In the genomic region with DNA sequence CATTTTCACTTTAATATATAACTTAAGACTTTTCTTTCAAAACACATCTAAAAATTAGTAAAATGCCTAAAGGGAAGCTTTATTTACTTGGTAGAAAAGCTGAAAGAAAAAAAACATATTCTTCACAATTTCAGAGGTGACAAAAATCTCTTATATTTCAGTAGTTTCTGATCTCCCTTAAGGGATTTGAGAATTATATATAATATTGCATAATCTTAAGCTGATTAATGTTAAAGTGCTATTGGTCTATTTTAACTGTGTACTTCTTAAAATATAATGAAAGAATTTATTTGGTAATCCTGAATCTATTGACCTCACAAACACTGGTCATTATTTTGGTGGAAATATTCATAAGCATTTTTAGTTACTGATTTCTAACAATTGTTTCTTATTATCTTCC, we compare ENCODE assay signal across 8 cellular contexts. TPM values are rescaled to one million over a fixed set of nuclear protein-coding genes. Genes with fewer than 3 reads are reported as not detected.
DNase-seq lines count a peak whose midpoint lies in the region; ATAC-seq and TF ChIP-seq lines count a peak whose summit lies in the region.

No MANE protein-coding gene starts in this region.

- H3K27ac ChIP-seq in Karpas-422 (ENCODE audit: low read length): peak overlapping the region; percentile 57; the same call in 1 of the 2 replicates

- TF ChIP-seq CTCF in AG09309 (IDR thresholded peaks at IDR 0.05; ENCODE audit: control insufficient read depth, insufficient read depth, low read depth, low read length, missing control alignments) (no peak), choroid plexus epithelial cell (conservative IDR thresholded peaks at IDR 0.05; ENCODE audit: low read depth, low read length) (no peak)

- H3K9ac ChIP-seq in Karpas-422 (ENCODE audit: low read length): peak overlapping the region; percentile 78

- H3K4me3 ChIP-seq in AG09309 (ENCODE audit: control insufficient read depth, low read depth, low read length) (peak overlapping the region; percentile 75), Karpas-422 (ENCODE audit: low read length) (peak overlapping the region; percentile 78), choroid plexus epithelial cell (ENCODE audit: low read depth, low read length) (peak overlapping the region; percentile 76)

- H3K4me3 Mint-ChIP-seq in naive thymus-derived CD8-positive, alpha-beta T cell: peak overlapping the region; percentile 87 to 97 (median 94)

- H3K4me1 Mint-ChIP-seq in naive thymus-derived CD8-positive, alpha-beta T cell: peaks cover 20 to 41% (median 32%) of the 10 kb centered on the region in 4 donors

- no peak for ATAC-seq in naive thymus-derived CD8-positive, alpha-beta T cell

- H3K27me3 ChIP-seq in Karpas-422 (ENCODE audit: low read length): no peaks in the 10 kb centered on the region

- peak overlapping the region; percentile 98 for H2AFZ ChIP-seq in Karpas-422 (ENCODE audit: low read length)

- no peaks in the 10 kb centered on the region for H3K9me3 Mint-ChIP-seq in naive thymus-derived CD8-positive, alpha-beta T cell

- H3K4me2 ChIP-seq in Karpas-422 (ENCODE audit: low read depth, low read length, poor library complexity, severe bottlenecking): peak overlapping the region; percentile 83

- H4K20me1 ChIP-seq in Karpas-422 (ENCODE audit: insufficient read depth, low read depth, low read length): no peaks in the 10 kb centered on the region

- peaks cover 0 to 10% (median 5%) of the 10 kb centered on the region in 3 donors for H3K36me3 Mint-ChIP-seq in naive thymus-derived CD8-positive, alpha-beta T cell

- H3K27ac Mint-ChIP-seq in naive thymus-derived CD8-positive, alpha-beta T cell: peak overlapping the region in 6 of 10 donors; percentile 43 to 95 (median 91)

- no peaks in the 10 kb centered on the region for H3K36me3 ChIP-seq in Karpas-422 (ENCODE audit: insufficient read depth, low read length)

- POLR2A ChIA-PET in naive thymus-derived CD8-positive, alpha-beta T cell (lab: Charles Lee): interaction anchor here (2.0 to 2.8 kb wide), 2 partner anchors 138 to 179 kb away, joined by 7 to 13 read pairs; a partner anchor contains a TSS

- peaks cover 9% of the 10 kb centered on the region; the same call in 1 of the 2 replicates for H3K79me2 ChIP-seq in Karpas-422 (ENCODE audit: low read length)

- no peaks in the 10 kb centered on the region for H3K27me3 Mint-ChIP-seq in naive thymus-derived CD8-positive, alpha-beta T cell

- no peaks in the 10 kb centered on the region for H3K9me2 ChIP-seq in Karpas-422 (replicated peaks; ENCODE audit: insufficient read depth, low read length)

- DNase-seq in AG09309 (ENCODE audit: low read depth) (no peak), Karpas-422 (no peak), choroid plexus epithelial cell (ENCODE audit: low read depth) (no peak), 8988T (no peak), NCI-H1417 (lab: John Stamatoyannopoulos, UW) (no peak), NCI-H2107 (lab: John Stamatoyannopoulos, UW) (no peak)
- no peak for DNase-seq in naive thymus-derived CD8-positive, alpha-beta T cell
- DNase-seq in activated CD8-positive, alpha-beta memory T cell treated with anti-CD3 and anti-CD28 coated beads, Interleukin-2, amount 50 U/mL, for 4 hours: no peak

- H3K9me3 ChIP-seq in Karpas-422 (ENCODE audit: low read length): no peaks in the 10 kb centered on the region

- H3K4me1 ChIP-seq in Karpas-422 (ENCODE audit: low read length): peaks cover 23% of the 10 kb centered on the region

RNA-seq across cellular contexts. Expression of a gene that starts 1.2 kb away (rescaled TPM):
- 24.9 and 39.0 TPM in 2 replicates for total RNA-seq in Karpas-422 (2014; rRNA removed; shearing (Covaris generic); ENCODE audit: low replicate concordance)
- 10 to 100 TPM; 34.1 to 39.8 TPM for total RNA-seq in naive thymus-derived CD8-positive, alpha-beta T cell
- polyA plus RNA-seq in naive thymus-derived CD8-positive, alpha-beta T cell: 10 to 100 TPM; 21.8 to 29.9 (median 27.8) TPM

RNA-seq across cellular contexts. Expression of a gene that starts 55.8 kb away (rescaled TPM):
- total RNA-seq in Karpas-422 (2014; rRNA removed; shearing (Covaris generic); ENCODE audit: low replicate concordance): 2.4 and 3.6 TPM in 2 replicates
- total RNA-seq in naive thymus-derived CD8-positive, alpha-beta T cell: 10 to 100 TPM; 10.6 to 11.3 TPM
- polyA plus RNA-seq in naive thymus-derived CD8-positive, alpha-beta T cell: 1 to 10 TPM in 1 of 3 donors, under 1 TPM in 2; 0.16 to 1.2 (median 0.37) TPM
